In genomic region chr18:79069792-79070151, GRCh38 we compare ENCODE assay signal across 8 cellular contexts. TPM values are rescaled to one million over a fixed set of nuclear protein-coding genes. Genes with fewer than 3 reads are reported as not detected.
DNase-seq lines count a peak whose midpoint lies in the region; TF ChIP-seq lines count a peak whose summit lies in the region.

No MANE protein-coding gene starts in this region.

- H3K36me3 ChIP-seq in SJSA1, result peaks cover 4% of the 10 kb centered on the region

- H3K9me3 ChIP-seq in SJSA1 (replicated peaks), result peaks cover 4% of the 10 kb centered on the region; the same call in 1 of the 2 replicates

- H3K4me1 ChIP-seq in SJSA1 (replicated peaks), result peaks cover 11% of the 10 kb centered on the region

- DNase-seq in SIG-M5 treated with dmso at 0.1 percent for 504 hours (lab: John Stamatoyannopoulos, UW; ENCODE audit: unreplicated experiment) (peak; percentile 22), SIG-M5 (lab: John Stamatoyannopoulos, UW) (no peak), SJSA1 (ENCODE audit: low read depth in 1 of 2, low spot score in 2 of 2) (no peak), fibroblast of mammary gland (ENCODE audit: low read depth) (peak; percentile 10), retinal pigment epithelial cell (ENCODE audit: low read depth) (no peak), SKM-1 (lab: John Stamatoyannopoulos, UW; ENCODE audit: unreplicated experiment) (no peak), T1000 (lab: John Stamatoyannopoulos, UW) (no peak), T-helper 9 cell (no peak)

- no peaks in the 10 kb centered on the region for H3K27me3 ChIP-seq in SJSA1 (replicated peaks)

- H3K4me3 ChIP-seq in SJSA1, result peak overlapping the region; percentile 92
- H3K4me3 ChIP-seq in fibroblast of mammary gland (ENCODE audit: control insufficient read depth, low read depth, low read length), result peak overlapping the region; percentile 84
- H3K4me3 ChIP-seq in retinal pigment epithelial cell (ENCODE audit: low read length), result peak overlapping the region; percentile 89

- TF ChIP-seq CTCF in fibroblast of mammary gland (conservative IDR thresholded peaks at IDR 0.05; ENCODE audit: control insufficient read depth, insufficient read depth, low read depth, low read length) (no peak), retinal pigment epithelial cell (conservative IDR thresholded peaks at IDR 0.05; ENCODE audit: low read depth, low read length) (no peak)

- H3K27ac ChIP-seq in SJSA1, result peak overlapping the region; percentile 29; the same call in 1 of the 2 replicates

RNA-seq across cellular contexts. Expression of gene ATP9B, which starts 0.6 kb away (rescaled TPM):
- total RNA-seq in SJSA1 (2014; rRNA removed; shearing (Covaris generic)), result 10.7 and 14.3 TPM in 2 replicates

Comparison
In these comparisons a context has a peak if more than half of its experiments do, and no peak if none do; other contexts are left out.
1. DNase-seq: peak in SIG-M5 treated with dmso at 0.1 percent for 504 hours (single experiment) and fibroblast of mammary gland (single experiment); none in SIG-M5 (single experiment), SJSA1 (0 of 2), retinal pigment epithelial cell (single experiment), SKM-1 (single experiment), T1000 (single experiment) and T-helper 9 cell (single experiment).
2. Peak in every context shown above with its lines, with median percentiles within 50 percentile points of each other: H3K4me3 ChIP-seq.